Comparison of ENCODE assay signal across 15 cellular contexts in the genomic region with DNA sequence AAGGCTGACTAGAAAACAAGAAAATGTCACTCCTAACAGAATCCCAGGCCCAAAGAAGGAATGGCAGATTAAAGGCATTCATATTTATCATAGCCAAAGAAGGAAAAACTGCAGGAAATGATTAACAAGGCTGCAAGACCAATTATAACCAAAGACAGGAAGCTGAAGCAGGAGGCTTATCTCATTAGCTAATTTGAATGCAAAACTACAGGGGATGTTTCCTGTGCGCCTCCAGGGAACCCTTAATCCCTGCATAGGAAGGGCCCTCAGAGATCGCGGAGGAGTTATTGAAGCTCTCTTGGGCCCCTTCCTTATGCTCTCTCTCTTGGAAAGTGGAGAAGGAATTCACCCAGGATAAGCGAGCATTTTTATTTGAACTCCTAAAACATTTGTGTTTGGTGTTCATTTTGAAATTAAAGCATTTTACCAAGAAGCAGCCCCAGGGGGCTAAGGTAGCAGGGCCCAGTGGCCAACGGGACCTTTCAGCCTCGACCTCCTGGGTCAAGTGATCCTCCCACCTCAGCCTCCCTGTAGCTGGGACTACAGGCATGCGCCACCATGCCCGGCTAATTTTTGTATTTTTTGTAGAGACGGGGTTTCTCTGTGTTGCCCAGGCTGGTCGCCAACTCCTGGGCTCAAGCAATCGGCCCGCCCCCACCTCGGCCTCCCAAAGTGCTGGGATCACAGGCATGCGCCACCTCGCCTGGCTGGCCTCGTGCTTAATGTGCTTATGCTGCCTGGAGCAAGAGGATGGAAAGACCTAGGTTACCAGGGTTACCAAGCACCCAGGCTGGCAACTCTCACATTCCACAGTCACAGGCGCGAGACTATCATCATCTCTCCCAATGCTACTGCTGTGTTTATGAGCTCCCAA. TPM values are rescaled to one million over a fixed set of nuclear protein-coding genes. Genes with fewer than 3 reads are reported as not detected.
DNase-seq lines count a peak whose midpoint lies in the region; ATAC-seq and TF ChIP-seq lines count a peak whose summit lies in the region.
"Had no signal": no experiment of that assay in that cellular context is flagged by ENCODE, and none has a peak within 500 bp of the region (broad histone marks: within the 10 kb centered on the region; RNA-seq: fewer than 3 reads in every experiment).

No MANE protein-coding gene starts in this region.

- TF ChIP-seq CTCF in fibroblast of villous mesenchyme (IDR thresholded peaks at IDR 0.05; ENCODE audit: insufficient read depth, low read depth, low read length): no peak

- H3K4me3 ChIP-seq in fibroblast of villous mesenchyme (ENCODE audit: low read depth, low read length): no peak overlapping the region
- H3K4me3 ChIP-seq: adrenal gland, vagina had no signal

- DNase-seq in NCI-H748 (lab: John Stamatoyannopoulos, UW; ENCODE audit: unreplicated experiment) (peak; percentile 7), NCI-H748 treated with DMSO at 0.1 percent for 48 hours (lab: John Stamatoyannopoulos, UW) (no peak), NOMO-1 treated with dmso at 0.1 percent for 144 hours (lab: John Stamatoyannopoulos, UW; ENCODE audit: unreplicated experiment) (peak; percentile 19), fibroblast of villous mesenchyme (ENCODE audit: low read depth) (peak; percentile 14), renal cortical epithelial cell (ENCODE audit: low read depth) (peak; percentile 79), hepatic stellate cell (ENCODE audit: low spot score) (no peak)
- DNase-seq in activated effector memory CD4-positive, alpha-beta T cell treated with Interleukin-2 at 50 U/mL for 16 hours: no peak
- DNase-seq: adrenal gland; foreskin melanocyte; HFFc6; left ventricle myocardium superior; NCI-H226; stimulated activated CD4-positive, alpha-beta T cell treated with anti-CD3 and anti-CD28 coated beads, Interleukin-1b, Interleukin-23, amount 100 ng/mL, for 48 hours had no signal

- no peak for ATAC-seq in HG03457 (IDR thresholded peaks at IDR 0.05; ENCODE audit: unreplicated experiment)
- ATAC-seq: left ventricle myocardium superior had no signal

RNA-seq across cellular contexts. Expression of gene PROSER2, which starts 24.1 kb away (rescaled TPM):
- total RNA-seq in fibroblast of villous mesenchyme: 1.9 and 3.9 TPM in 2 replicates
- 60.9 and 84.9 TPM in 2 replicates for total RNA-seq in renal cortical epithelial cell

RNA-seq across cellular contexts. Expression of gene ECHDC3, which starts 56.9 kb away (rescaled TPM):
- total RNA-seq in fibroblast of villous mesenchyme (1.3 and 12.6 TPM in 2 replicates), renal cortical epithelial cell (14.9 and 19.0 TPM in 2 replicates)

Comparison
In these comparisons a context has a peak if more than half of its experiments do, and no peak if none do; other contexts are left out.
1. DNase-seq: peak in NCI-H748 (single experiment), NOMO-1 treated with dmso at 0.1 percent for 144 hours (single experiment), fibroblast of villous mesenchyme (single experiment) and renal cortical epithelial cell (single experiment); none in NCI-H748 treated with DMSO at 0.1 percent for 48 hours (single experiment), hepatic stellate cell (single experiment) and activated effector memory CD4-positive, alpha-beta T cell treated with Interleukin-2 at 50 U/mL for 16 hours (single experiment).
2. RNA of gene PROSER2, which starts 24.1 kb away (total RNA-seq): 60.9 to 84.9 TPM in renal cortical epithelial cell; 1.9 to 3.9 TPM in fibroblast of villous mesenchyme; every median in the first group is over 10 times any median in the second.